ENCODE assay signal across 8 cellular contexts in genomic region chr22:42368379-42369249, GRCh38.
DNase-seq lines count a peak whose midpoint lies in the region; ATAC-seq, FAIRE-seq and TF ChIP-seq lines count a peak whose summit lies in the region.

No MANE protein-coding gene starts in this region.

- H3K36me3 Mint-ChIP-seq in activated naive CD8-positive, alpha-beta T cell = no peaks in the 10 kb centered on the region

- peak; percentile 14 for ATAC-seq in GM21576 (IDR thresholded peaks at IDR 0.05; ENCODE audit: unreplicated experiment)

- H3K9me3 Mint-ChIP-seq in activated naive CD8-positive, alpha-beta T cell (ENCODE audit: low read depth) = no peaks in the 10 kb centered on the region

- H3K4me1 Mint-ChIP-seq in activated naive CD8-positive, alpha-beta T cell (ENCODE audit: low read depth) = peaks cover 10% of the 10 kb centered on the region

- DNase-seq in MM.1S = no peak
- DNase-seq in keratinocyte (ENCODE audit: low read depth, low spot score) = no peak
- DNase-seq in stimulated activated CD4-positive, alpha-beta T cell treated with anti-CD3 and anti-CD28 coated beads, Interleukin-4, amount 100 ng/mL, for 24 hours = peak; percentile 16
- no peak for DNase-seq in D341Med (ENCODE audit: low spot score)
- no peak for DNase-seq in GM19238 (ENCODE audit: insufficient read length, low spot score)

- no peaks in the 10 kb centered on the region for H3K79me2 ChIP-seq in MM.1S (ENCODE audit: low read length)
- H3K79me2 ChIP-seq in keratinocyte (ENCODE audit: control insufficient read depth, insufficient read depth, low read length) = no peaks in the 10 kb centered on the region

- H3K27me3 ChIP-seq in MM.1S (replicated peaks; ENCODE audit: insufficient read depth, low read length) = peaks cover 82% of the 10 kb centered on the region
- peaks cover 51% of the 10 kb centered on the region for H3K27me3 ChIP-seq in keratinocyte (ENCODE audit: control insufficient read depth, extremely low read depth, insufficient read depth, low read length)

- peak overlapping the region; percentile 69 for H3K4me3 Mint-ChIP-seq in activated naive CD8-positive, alpha-beta T cell

- dilution Hi-C loops in keratinocyte (cut with MboI; ENCODE audit: extremely low pct_ligation_motif_present, low sequenced_read_pairs) = no loop called here

- H3K9ac ChIP-seq in MM.1S (ENCODE audit: low read length) (no peak overlapping the region), keratinocyte (ENCODE audit: control insufficient read depth, extremely low read depth, insufficient read depth, low read length) (peak overlapping the region; percentile 33)

- H3K9me3 ChIP-seq in MM.1S (replicated peaks; ENCODE audit: insufficient read depth, low read length) (no peaks in the 10 kb centered on the region), keratinocyte (ENCODE audit: control insufficient read depth, low read depth, low read length) (no peaks in the 10 kb centered on the region)

- H3K4me1 ChIP-seq in MM.1S (ENCODE audit: low read length) (no peaks in the 10 kb centered on the region), keratinocyte (ENCODE audit: control insufficient read depth, extremely low read depth, insufficient read depth, low read length) (peaks cover 20% of the 10 kb centered on the region)

- no peaks in the 10 kb centered on the region for H3K9me1 ChIP-seq in keratinocyte (ENCODE audit: control insufficient read depth, extremely low read depth, insufficient read depth, low read length)

- peak overlapping the region; percentile 56 for H3K4me3 ChIP-seq in MM.1S (ENCODE audit: low read length)
- peak overlapping the region; percentile 60 to 68 (median 67) for H3K4me3 ChIP-seq in keratinocyte (ENCODE audit: control insufficient read depth in 2 of 3, extremely low read depth in 1 of 3, insufficient read depth in 2 of 3, low read depth in 1 of 3, low read length in 3 of 3)

- TF ChIP-seq CTCF in C4-2B (conservative IDR thresholded peaks at IDR 0.05) (no peak), MM.1S (IDR thresholded peaks at IDR 0.05; ENCODE audit: low read length) (no peak), keratinocyte (optimal IDR thresholded peaks at IDR 0.05 in 1 of 3, IDR thresholded peaks at IDR 0.05 in 1 of 3, conservative IDR thresholded peaks at IDR 0.05 in 1 of 3; ENCODE audit: extremely low read depth in 1 of 3, insufficient read depth in 2 of 3, low read length in 3 of 3) (no peak)

- H3K4me2 ChIP-seq in MM.1S (ENCODE audit: low read depth, low read length) (peak overlapping the region; percentile 91), keratinocyte (ENCODE audit: control insufficient read depth, extremely low read depth, insufficient read depth, low read depth, low read length) (peak overlapping the region; percentile 98)

- no peak for FAIRE-seq in keratinocyte (lab: Jason Lieb, UNC)

- H3K27me3 Mint-ChIP-seq in activated naive CD8-positive, alpha-beta T cell = no peaks in the 10 kb centered on the region

- no peaks in the 10 kb centered on the region for H3K9me2 ChIP-seq in MM.1S (replicated peaks; ENCODE audit: insufficient read depth, low read length)

- H3K27ac ChIP-seq in C4-2B (peak overlapping the region; percentile 71), MM.1S (ENCODE audit: low read length) (no peak overlapping the region), keratinocyte (ENCODE audit: control insufficient read depth, insufficient read depth, low read length) (no peak overlapping the region)

- peak overlapping the region; percentile 53; the same call in 1 of the 2 replicates for H2AFZ ChIP-seq in MM.1S (ENCODE audit: low read length)
- peak overlapping the region; percentile 60 for H2AFZ ChIP-seq in keratinocyte (ENCODE audit: control insufficient read depth, low read length)

- no peaks in the 10 kb centered on the region for H3K36me3 ChIP-seq in MM.1S (replicated peaks; ENCODE audit: insufficient read depth, low read length)
- H3K36me3 ChIP-seq in keratinocyte (ENCODE audit: control insufficient read depth in 2 of 2, extremely low read depth in 1 of 2, insufficient read depth in 2 of 2, low read length in 2 of 2) = no peaks in the 10 kb centered on the region

- H3F3A ChIP-seq in MM.1S (ENCODE audit: insufficient read depth, low read length) = no peaks in the 10 kb centered on the region

- H4K20me1 ChIP-seq in MM.1S (ENCODE audit: insufficient read depth, low read length) = no peaks in the 10 kb centered on the region
- H4K20me1 ChIP-seq in keratinocyte (ENCODE audit: control insufficient read depth, extremely low read depth, insufficient read depth, low read length) = peaks cover 4% of the 10 kb centered on the region

- no peak overlapping the region for H3K27ac Mint-ChIP-seq in activated naive CD8-positive, alpha-beta T cell
